15 cellular contexts compared by ENCODE assay signal in the genomic region with DNA sequence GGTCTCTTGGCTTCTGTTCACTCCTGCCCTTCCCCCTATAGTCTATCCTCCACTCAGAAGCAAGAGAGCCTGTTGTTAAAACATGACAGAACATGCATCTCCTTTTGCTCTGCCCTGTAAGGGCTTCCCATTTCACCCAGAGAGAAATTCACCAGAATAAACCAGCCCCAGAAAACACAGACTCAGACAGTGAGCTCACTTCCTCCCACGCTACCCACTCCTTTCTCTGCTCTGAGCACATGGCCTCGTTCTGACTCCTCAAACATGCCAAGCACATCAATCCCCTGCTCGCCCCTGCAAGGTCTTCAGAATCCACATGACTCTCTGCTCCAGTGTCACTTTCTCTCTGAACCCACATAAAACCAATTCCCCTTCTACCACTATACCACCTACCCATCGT. TPM values are rescaled to one million over a fixed set of nuclear protein-coding genes. Genes with fewer than 3 reads are reported as not detected.
DNase-seq lines count a peak whose midpoint lies in the region; ATAC-seq and TF ChIP-seq lines count a peak whose summit lies in the region.
"Had no signal": no experiment of that assay in that cellular context is flagged by ENCODE, and none has a peak within 500 bp of the region (broad histone marks: within the 10 kb centered on the region; RNA-seq: fewer than 3 reads in every experiment).

No MANE protein-coding gene starts in this region.

- no peaks in the 10 kb centered on the region for H4K20me1 ChIP-seq in Karpas-422 (ENCODE audit: insufficient read depth, low read depth, low read length)

- H3K36me3 ChIP-seq in cardiac muscle cell: no peaks in the 10 kb centered on the region
- no peaks in the 10 kb centered on the region for H3K36me3 ChIP-seq in left ventricle myocardium inferior
- no peaks in the 10 kb centered on the region for H3K36me3 ChIP-seq in upper lobe of right lung
- H3K36me3 ChIP-seq in Karpas-422 (ENCODE audit: insufficient read depth, low read length): no peaks in the 10 kb centered on the region
- H3K36me3 ChIP-seq: lower lobe of right lung, ovary had no signal

- no peak overlapping the region for H3K4me3 ChIP-seq in cardiac muscle cell
- H3K4me3 ChIP-seq in left ventricle myocardium inferior: no peak overlapping the region
- no peak overlapping the region for H3K4me3 ChIP-seq in upper lobe of right lung
- no peak overlapping the region for H3K4me3 ChIP-seq in Karpas-422 (ENCODE audit: low read length)
- H3K4me3 ChIP-seq: lower lobe of right lung, ovary had no signal

- H3K79me2 ChIP-seq in Karpas-422 (ENCODE audit: low read length): no peaks in the 10 kb centered on the region

- TF ChIP-seq CTCF in cardiac muscle cell (IDR thresholded peaks at IDR 0.05; ENCODE audit: low read depth, low read length) (no peak), left ventricle myocardium inferior (IDR thresholded peaks at IDR 0.05; ENCODE audit: borderline replicate concordance) (no peak), upper lobe of right lung (IDR thresholded peaks at IDR 0.05) (no peak)

- intact Hi-C loops in left ventricle myocardium inferior (cut with micrococcal nuclease) (no loop called here), upper lobe of right lung (cut with DNase I) (no loop called here)

- DNase-seq in cardiac muscle cell (ENCODE audit: low read depth in 1 of 2, low spot score in 1 of 2) (peak in 1 of 2 donors; percentile 39), left ventricle myocardium inferior (no peak), amniotic epithelial cell (ENCODE audit: low read depth) (peak; percentile 66), iris pigment epithelial cell (ENCODE audit: low read depth) (peak; percentile 79), upper lobe of right lung (no peak), HuH-7.5 (ENCODE audit: low spot score) (no peak), Karpas-422 (no peak), amniotic stem cell (lab: John Stamatoyannopoulos, UW) (no peak)
- DNase-seq: activated CD4-positive, alpha-beta T cell treated with anti-CD3 and anti-CD28 coated beads, Interleukin-2, amount 50 U/mL, for 4 hours; activated effector memory CD4-positive, alpha-beta T cell treated with Interleukin-2 at 50 U/mL for 16 hours; lower lobe of right lung; NCI-H187 treated with DMSO at 0.1 percent for 48 hours; NCI-H82; ovary; T1000 had no signal

- H3K4me1 ChIP-seq in cardiac muscle cell (ENCODE audit: low read depth) (peaks cover 7% of the 10 kb centered on the region), left ventricle myocardium inferior (peaks cover 9% of the 10 kb centered on the region), upper lobe of right lung (no peaks in the 10 kb centered on the region), Karpas-422 (ENCODE audit: low read length) (no peaks in the 10 kb centered on the region)
- H3K4me1 ChIP-seq: lower lobe of right lung had no signal

- H3K9ac ChIP-seq in Karpas-422 (ENCODE audit: low read length): no peak overlapping the region

- no peak overlapping the region for H3K4me2 ChIP-seq in Karpas-422 (ENCODE audit: low read depth, low read length, poor library complexity, severe bottlenecking)

- H3K9me3 ChIP-seq in cardiac muscle cell (ENCODE audit: low read depth) (no peaks in the 10 kb centered on the region), left ventricle myocardium inferior (replicated peaks) (peaks cover 4% of the 10 kb centered on the region), upper lobe of right lung (no peaks in the 10 kb centered on the region), Karpas-422 (ENCODE audit: low read length) (no peaks in the 10 kb centered on the region)
- H3K9me3 ChIP-seq: lower lobe of right lung, ovary had no signal

- no peak overlapping the region for H2AFZ ChIP-seq in Karpas-422 (ENCODE audit: low read length)

- peak overlapping the region; percentile 8 for H3K27ac ChIP-seq in cardiac muscle cell
- H3K27ac ChIP-seq in left ventricle myocardium inferior (replicated peaks): no peak overlapping the region
- H3K27ac ChIP-seq in upper lobe of right lung: no peak overlapping the region
- H3K27ac ChIP-seq in Karpas-422 (ENCODE audit: low read length): no peak overlapping the region
- H3K27ac ChIP-seq: lower lobe of right lung, ovary had no signal

- no peaks in the 10 kb centered on the region for H3K27me3 ChIP-seq in cardiac muscle cell
- no peaks in the 10 kb centered on the region for H3K27me3 ChIP-seq in left ventricle myocardium inferior (ENCODE audit: low read depth)
- H3K27me3 ChIP-seq in upper lobe of right lung: no peaks in the 10 kb centered on the region
- H3K27me3 ChIP-seq in Karpas-422 (ENCODE audit: low read length): no peaks in the 10 kb centered on the region
- H3K27me3 ChIP-seq: ovary had no signal

- no peaks in the 10 kb centered on the region for H3K9me2 ChIP-seq in Karpas-422 (replicated peaks; ENCODE audit: insufficient read depth, low read length)

- ATAC-seq in upper lobe of right lung: peak; percentile 22
- ATAC-seq: lower lobe of right lung had no signal

RNA-seq across cellular contexts. Expression of gene MID1, which starts 50.4 kb away (rescaled TPM):
- 41.2 and 63.9 TPM in 2 replicates for total RNA-seq in cardiac muscle cell
- polyA plus RNA-seq in cardiac muscle cell: 34.6 and 56.1 TPM in 2 replicates
- total RNA-seq in left ventricle myocardium inferior: 9.4 TPM
- total RNA-seq in upper lobe of right lung: 24.5 TPM
- 0.04 and 0.40 TPM in 2 replicates for total RNA-seq in Karpas-422 (2014; rRNA removed; shearing (Covaris generic); ENCODE audit: low replicate concordance)

Comparison
In these comparisons a context has a peak if more than half of its experiments do, and no peak if none do; other contexts are left out.
1. DNase-seq: peak in amniotic epithelial cell (single experiment) and iris pigment epithelial cell (single experiment); none in left ventricle myocardium inferior (single experiment), upper lobe of right lung (single experiment), HuH-7.5 (single experiment), Karpas-422 (single experiment) and amniotic stem cell (single experiment).